Comparison of ENCODE assay signal across 1 cellular context in the genomic region with DNA sequence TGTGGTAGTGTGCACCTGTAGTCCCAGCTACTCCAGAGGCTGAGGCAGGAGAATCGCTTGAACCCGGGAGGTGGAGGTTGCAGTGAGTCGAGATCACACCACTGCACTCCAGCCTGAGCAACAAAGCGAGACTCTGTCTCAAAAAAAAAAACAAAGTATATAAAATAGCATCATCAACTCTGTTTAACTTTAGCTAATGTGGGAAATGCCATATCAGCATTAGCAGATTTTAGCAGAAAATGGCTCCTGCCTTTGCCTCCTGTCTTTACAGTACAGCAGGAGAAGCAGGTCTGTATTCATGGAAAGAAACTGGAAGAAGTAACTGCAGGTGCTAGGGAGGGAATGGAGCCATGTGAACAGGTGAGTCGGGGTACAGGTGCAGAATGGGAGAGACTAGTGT. TPM values are rescaled to one million over a fixed set of nuclear protein-coding genes. Genes with fewer than 3 reads are reported as not detected.
"Had no signal": no experiment of that assay in that cellular context is flagged by ENCODE, and none has a peak within 500 bp of the region (broad histone marks: within the 10 kb centered on the region; RNA-seq: fewer than 3 reads in every experiment).

No MANE protein-coding gene starts in this region.

RNA-seq across cellular contexts. Expression of a gene that starts 52.6 kb away (rescaled TPM):
- polyA plus RNA-seq: GM23338 had no signal
